In genomic region chr12:101338087-101338486, GRCh38 we compare ENCODE assay signal across 4 cellular contexts.
TF ChIP-seq lines count a peak whose summit lies in the region.

No MANE protein-coding gene starts in this region.

TF ChIP-seq in HepG2, 621 proteins besides CTCF, POLR2A, EP300 and RAD21:
- TF ChIP-seq MAFF (IDR thresholded peaks at IDR 0.05; ENCODE audit: low read depth, low read length) (peak; percentile 52), MAFK (conservative IDR thresholded peaks at IDR 0.05 in 1 of 2, IDR thresholded peaks at IDR 0.05 in 1 of 2; ENCODE audit: low read length in 2 of 2) (peak; percentile 59 to 69; a peak in 3 of 4 replicates), TCF7L2 (IDR thresholded peaks at IDR 0.05; ENCODE audit: low read depth, low read length) (no peak)

TF ChIP-seq in A549, 52 proteins besides CTCF, POLR2A, EP300 and RAD21:
- TF ChIP-seq MAFK (IDR thresholded peaks at IDR 0.05; ENCODE audit: partially characterized antibody) (peak; percentile 49), MYC (IDR thresholded peaks at IDR 0.05; ENCODE audit: borderline replicate concordance, low read length) (no peak), HOXB5 (CRISPR knock-in tag; IDR thresholded peaks at IDR 0.05) (no peak), HDAC2 (IDR thresholded peaks at IDR 0.05) (no peak), RNF2 (IDR thresholded peaks at IDR 0.05; ENCODE audit: borderline replicate concordance, low read depth) (no peak), BHLHE40 (IDR thresholded peaks at IDR 0.05; ENCODE audit: low read depth, low read length) (no peak)

TF ChIP-seq in IMR-90, 13 proteins besides CTCF, POLR2A, EP300 and RAD21:
- TF ChIP-seq MAFK (IDR thresholded peaks at IDR 0.05; ENCODE audit: low read depth, low read length) (peak; percentile 56), NFE2L2 (IDR thresholded peaks at IDR 0.05; ENCODE audit: low read depth, low read length) (no peak)

TF ChIP-seq in K562, 482 proteins besides CTCF, POLR2A, EP300 and RAD21:
- TF ChIP-seq RBBP5 (IDR thresholded peaks at IDR 0.05; ENCODE audit: borderline replicate concordance, insufficient read depth, low read length, poor library complexity, severe bottlenecking) (no peak), CAMTA2 (CRISPR knock-in tag; conservative IDR thresholded peaks at IDR 0.05) (no peak), ZNF655 (CRISPR knock-in tag; IDR thresholded peaks at IDR 0.05) (no peak), ZNF134 (CRISPR knock-in tag; conservative IDR thresholded peaks at IDR 0.05) (no peak), PCBP1 (IDR thresholded peaks at IDR 0.05; ENCODE audit: low read depth, low read length, poor library complexity, severe bottlenecking) (no peak), ZNF354B (CRISPR knock-in tag; IDR thresholded peaks at IDR 0.05) (no peak), ZNF384 (IDR thresholded peaks at IDR 0.05; ENCODE audit: low read depth, low read length) (no peak), ZNF707 (CRISPR knock-in tag; conservative IDR thresholded peaks at IDR 0.05) (no peak), ZNF583 (CRISPR knock-in tag; IDR thresholded peaks at IDR 0.05) (no peak), MAFG (tag; conservative IDR thresholded peaks at IDR 0.05) (0 out of 2 replicates have a peak, but pooled peaks have one; percentile 14), ZC3H8 (IDR thresholded peaks at IDR 0.05) (no peak), ZNF316 (IDR thresholded peaks at IDR 0.05) (peak; percentile 41), ATF6 (CRISPR knock-in tag; IDR thresholded peaks at IDR 0.05) (no peak), TCF3 (CRISPR knock-in tag; IDR thresholded peaks at IDR 0.05) (no peak), MAFF (IDR thresholded peaks at IDR 0.05; ENCODE audit: low read length) (0 out of 2 replicates have a peak, but pooled peaks have one; percentile 23), CSDE1 (IDR thresholded peaks at IDR 0.05) (no peak), SMARCE1 (IDR thresholded peaks at IDR 0.05) (no peak), MED1 (CRISPR knock-in tag; IDR thresholded peaks at IDR 0.05; ENCODE audit: borderline replicate concordance) (no peak), CREB3L1 (IDR thresholded peaks at IDR 0.05; ENCODE audit: borderline replicate concordance, low read depth) (no peak), NCOA4 (IDR thresholded peaks at IDR 0.05; ENCODE audit: partially characterized antibody) (no peak), HMG20B (CRISPR knock-in tag; IDR thresholded peaks at IDR 0.05) (no peak), TCFL5 (CRISPR knock-in tag; conservative IDR thresholded peaks at IDR 0.05) (no peak)
- TF ChIP-seq, protein P1, sequence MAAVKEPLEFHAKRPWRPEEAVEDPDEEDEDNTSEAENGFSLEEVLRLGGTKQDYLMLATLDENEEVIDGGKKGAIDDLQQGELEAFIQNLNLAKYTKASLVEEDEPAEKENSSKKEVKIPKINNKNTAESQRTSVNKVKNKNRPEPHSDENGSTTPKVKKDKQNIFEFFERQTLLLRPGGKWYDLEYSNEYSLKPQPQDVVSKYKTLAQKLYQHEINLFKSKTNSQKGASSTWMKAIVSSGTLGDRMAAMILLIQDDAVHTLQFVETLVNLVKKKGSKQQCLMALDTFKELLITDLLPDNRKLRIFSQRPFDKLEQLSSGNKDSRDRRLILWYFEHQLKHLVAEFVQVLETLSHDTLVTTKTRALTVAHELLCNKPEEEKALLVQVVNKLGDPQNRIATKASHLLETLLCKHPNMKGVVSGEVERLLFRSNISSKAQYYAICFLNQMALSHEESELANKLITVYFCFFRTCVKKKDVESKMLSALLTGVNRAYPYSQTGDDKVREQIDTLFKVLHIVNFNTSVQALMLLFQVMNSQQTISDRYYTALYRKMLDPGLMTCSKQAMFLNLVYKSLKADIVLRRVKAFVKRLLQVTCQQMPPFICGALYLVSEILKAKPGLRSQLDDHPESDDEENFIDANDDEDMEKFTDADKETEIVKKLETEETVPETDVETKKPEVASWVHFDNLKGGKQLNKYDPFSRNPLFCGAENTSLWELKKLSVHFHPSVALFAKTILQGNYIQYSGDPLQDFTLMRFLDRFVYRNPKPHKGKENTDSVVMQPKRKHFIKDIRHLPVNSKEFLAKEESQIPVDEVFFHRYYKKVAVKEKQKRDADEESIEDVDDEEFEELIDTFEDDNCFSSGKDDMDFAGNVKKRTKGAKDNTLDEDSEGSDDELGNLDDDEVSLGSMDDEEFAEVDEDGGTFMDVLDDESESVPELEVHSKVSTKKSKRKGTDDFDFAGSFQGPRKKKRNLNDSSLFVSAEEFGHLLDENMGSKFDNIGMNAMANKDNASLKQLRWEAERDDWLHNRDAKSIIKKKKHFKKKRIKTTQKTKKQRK (IDR thresholded peaks at IDR 0.05; ENCODE audit: borderline replicate concordance, low read depth, low read length), result no peak
- TF ChIP-seq, protein P2, sequence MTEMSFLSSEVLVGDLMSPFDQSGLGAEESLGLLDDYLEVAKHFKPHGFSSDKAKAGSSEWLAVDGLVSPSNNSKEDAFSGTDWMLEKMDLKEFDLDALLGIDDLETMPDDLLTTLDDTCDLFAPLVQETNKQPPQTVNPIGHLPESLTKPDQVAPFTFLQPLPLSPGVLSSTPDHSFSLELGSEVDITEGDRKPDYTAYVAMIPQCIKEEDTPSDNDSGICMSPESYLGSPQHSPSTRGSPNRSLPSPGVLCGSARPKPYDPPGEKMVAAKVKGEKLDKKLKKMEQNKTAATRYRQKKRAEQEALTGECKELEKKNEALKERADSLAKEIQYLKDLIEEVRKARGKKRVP (CRISPR knock-in tag; IDR thresholded peaks at IDR 0.05), result no peak
